8 cellular contexts compared by ENCODE assay signal in genomic region chr7:121395961-121396757, GRCh38. TPM values are rescaled to one million over a fixed set of nuclear protein-coding genes. Genes with fewer than 3 reads are reported as not detected.
DNase-seq lines count a peak whose midpoint lies in the region; ATAC-seq and TF ChIP-seq lines count a peak whose summit lies in the region.

Gene FAM3C (minus strand): TSS chr7:121396308. CDS start chr7:121382969, 13,339 bp downstream.

- H3K9ac ChIP-seq in HUES6 (ENCODE audit: low read length) = peak within 1 kb of the TSS; percentile 95
- peak within 1 kb of the TSS; percentile 62 for H3K9ac ChIP-seq in OCI-LY1 (ENCODE audit: low read length)

- peaks cover 5% of the 10 kb centered on the region; the same call in 1 of the 2 replicates for H3F3A ChIP-seq in OCI-LY1 (ENCODE audit: insufficient read depth, low read length)

- ATAC-seq in GM21423 (IDR thresholded peaks at IDR 0.05; ENCODE audit: unreplicated experiment) = peak; percentile 81

- peak; percentile 97 for TF ChIP-seq CTCF in OCI-LY1 (IDR thresholded peaks at IDR 0.05; ENCODE audit: low read length)

- H4K20me1 ChIP-seq in OCI-LY1 (ENCODE audit: insufficient read depth, low read length) = no peaks in the 10 kb centered on the region

- DNase-seq in DMS 273 (lab: John Stamatoyannopoulos, UW; ENCODE audit: unreplicated experiment) (peak; percentile 99), activated T-cell treated with anti-CD3 and anti-CD28 coated beads for 24 hours (ENCODE audit: low read depth) (peak; percentile 85), epithelial cell of prostate (ENCODE audit: low read depth, low spot score) (peak; percentile 41), mucosa of gallbladder (ENCODE audit: low spot score) (peak; percentile 87)
- DNase-seq in stimulated activated CD8-positive, alpha-beta memory T cell treated with anti-CD3 and anti-CD28 coated beads, Interleukin-4, amount 100 ng/mL, for 4 hours (ENCODE audit: low read depth in 2 of 2, low spot score in 1 of 2) = peak; percentile 61 to 78

- peaks cover 2% of the 10 kb centered on the region; the same call in 1 of the 2 replicates for H3K9me3 ChIP-seq in HUES6 (ENCODE audit: control insufficient read depth, insufficient read depth, low read depth, low read length)
- H3K9me3 ChIP-seq in OCI-LY1 (ENCODE audit: low read length) = no peaks in the 10 kb centered on the region

- H3K27me3 ChIP-seq in HUES6 (ENCODE audit: control insufficient read depth, insufficient read depth, low read length) (no peaks in the 10 kb centered on the region), OCI-LY1 (ENCODE audit: insufficient read depth, low read length) (no peaks in the 10 kb centered on the region)

- H3K79me2 ChIP-seq in OCI-LY1 (ENCODE audit: insufficient read depth, low read length) = peaks cover 44% of the 10 kb centered on the region

- H3K27ac ChIP-seq in HUES6 (ENCODE audit: low read depth, low read length) (peak within 1 kb of the TSS; percentile 81; the same call in 1 of the 2 replicates), OCI-LY1 (ENCODE audit: low read depth, low read length, poor library complexity, severe bottlenecking) (peak within 1 kb of the TSS; percentile 19), epithelial cell of prostate (peak within 1 kb of the TSS; percentile 68)

- H3K4me3 ChIP-seq in HUES6 (ENCODE audit: low read depth, low read length) (peak within 1 kb of the TSS; percentile 93), OCI-LY1 (ENCODE audit: low read depth, low read length, poor library complexity, severe bottlenecking) (peak within 1 kb of the TSS; percentile 71)

- peak within 1 kb of the TSS; percentile 74 for H3K4me2 ChIP-seq in OCI-LY1 (ENCODE audit: low read length)

- H2AFZ ChIP-seq in OCI-LY1 (ENCODE audit: low read length) = peak within 1 kb of the TSS; percentile 89

- peaks cover 10% of the 10 kb centered on the region for H3K4me1 ChIP-seq in HUES6 (ENCODE audit: control insufficient read depth, insufficient read depth, low read length)
- peaks cover 40% of the 10 kb centered on the region for H3K4me1 ChIP-seq in OCI-LY1 (ENCODE audit: insufficient read depth, low read length, severe bottlenecking)

- H3K9me2 ChIP-seq in OCI-LY1 (ENCODE audit: low read depth, low read length) = no peaks in the 10 kb centered on the region

- H3K36me3 ChIP-seq in HUES6 (ENCODE audit: control insufficient read depth, insufficient read depth, low read length) (peaks cover 11% of the 10 kb centered on the region), OCI-LY1 (ENCODE audit: insufficient read depth, low read length) (peaks cover 14% of the 10 kb centered on the region)

RNA-seq across cellular contexts. Expression of gene FAM3C, which starts in this region (rescaled TPM):
- 64.8 TPM for total RNA-seq in mucosa of gallbladder

Comparison
In these comparisons a context has a peak if more than half of its experiments do, and no peak if none do; other contexts are left out.
1. Peak in every context shown above with its lines: DNase-seq, ATAC-seq, H3K4me3 ChIP-seq and H3K27ac ChIP-seq.
2. DNase-seq: peak in every context shown above with its lines; median percentile 99 in DMS 273; 87 in mucosa of gallbladder; 85 in activated T-cell treated with anti-CD3 and anti-CD28 coated beads for 24 hours; 70 in stimulated activated CD8-positive, alpha-beta memory T cell treated with anti-CD3 and anti-CD28 coated beads, Interleukin-4, amount 100 ng/mL, for 4 hours; 41 in epithelial cell of prostate.
3. H3K27ac ChIP-seq: peak in every context shown above with its lines; median percentile 81 in HUES6; 68 in epithelial cell of prostate; 19 in OCI-LY1.